ENCODE assay signal across 20 cellular contexts in genomic region chr16:64181526-64181925, GRCh38.
"Had no signal": no experiment of that assay in that cellular context is flagged by ENCODE, and none has a peak within 500 bp of the region (broad histone marks: within the 10 kb centered on the region; RNA-seq: fewer than 3 reads in every experiment).

No MANE protein-coding gene starts in this region.

- DNase-seq: dermis blood vessel endothelial cell; dorsolateral prefrontal cortex; effector CD4-positive, alpha-beta T cell; effector memory CD4-positive, alpha-beta T cell; foreskin keratinocyte; gastrocnemius medialis; glutamatergic neuron; heart right ventricle; immature natural killer cell; islet precursor cell; kidney; left cardiac atrium; left lung; left ventricle myocardium superior; lower lobe of right lung; mesendoderm; midbrain; naive B cell had no signal

- H3K27ac ChIP-seq: coronary artery, dorsolateral prefrontal cortex, esophagus muscularis mucosa, foreskin keratinocyte, gastrocnemius medialis, heart right ventricle, left lung, lower lobe of right lung had no signal

- H3K27ac Mint-ChIP-seq: immature natural killer cell, naive B cell had no signal

- H3K27me3 ChIP-seq: dorsolateral prefrontal cortex, esophagus muscularis mucosa, foreskin keratinocyte, gastrocnemius medialis, heart right ventricle, left lung had no signal

- H3K27me3 Mint-ChIP-seq: naive B cell had no signal

- H3K4me3 Mint-ChIP-seq: immature natural killer cell, naive B cell had no signal

- H3K4me1 Mint-ChIP-seq: immature natural killer cell, naive B cell had no signal

- H3K4me3 ChIP-seq: coronary artery, dorsolateral prefrontal cortex, esophagus muscularis mucosa, gastrocnemius medialis, heart right ventricle, left lung, lower lobe of right lung had no signal

- H3K9me3 ChIP-seq: gastrocnemius medialis had no signal

- H3K4me1 ChIP-seq: foreskin keratinocyte, gastrocnemius medialis, left lung, lower lobe of right lung had no signal

- ATAC-seq: foreskin keratinocyte, gastrocnemius medialis, heart right ventricle, left cardiac atrium, left lung, left ventricle myocardium superior, lower lobe of right lung had no signal

- H3K36me3 ChIP-seq: esophagus muscularis mucosa, gastrocnemius medialis, heart right ventricle, left lung, lower lobe of right lung had no signal
